10 cellular contexts compared by ENCODE assay signal in the genomic region with DNA sequence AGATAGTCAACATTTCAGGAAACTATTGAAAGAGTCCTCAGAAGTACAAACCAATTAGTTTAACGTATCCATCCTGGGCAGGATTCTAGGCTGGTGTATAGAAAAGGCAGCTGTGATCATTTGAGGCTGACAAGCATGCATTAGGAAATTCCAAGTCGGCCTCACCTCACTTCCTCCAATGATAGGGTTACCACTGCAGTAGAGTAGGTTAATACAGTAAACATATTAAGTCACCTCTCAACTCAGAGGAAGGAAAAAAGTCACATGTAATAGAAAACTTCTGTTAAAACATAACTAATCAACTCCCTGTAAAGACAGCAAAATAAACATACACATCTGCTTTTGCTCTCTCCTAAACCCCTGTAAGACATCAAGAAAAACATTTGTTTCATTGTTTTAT. TPM values are rescaled to one million over a fixed set of nuclear protein-coding genes. Genes with fewer than 3 reads are reported as not detected.
DNase-seq lines count a peak whose midpoint lies in the region; ATAC-seq and TF ChIP-seq lines count a peak whose summit lies in the region.
"Had no signal": no experiment of that assay in that cellular context is flagged by ENCODE, and none has a peak within 500 bp of the region (broad histone marks: within the 10 kb centered on the region; RNA-seq: fewer than 3 reads in every experiment).

No MANE protein-coding gene starts in this region.

- no peaks in the 10 kb centered on the region for H3K27me3 ChIP-seq in HUES64 (ENCODE audit: insufficient read depth, low read length)

- no peaks in the 10 kb centered on the region for H3K36me3 ChIP-seq in HUES64 (ENCODE audit: insufficient read depth, low read length)

- 95% methylated on average over 1 of the region's 2 CpGs for WGBS in HUES64

- H3K4me3 ChIP-seq in HUES64 (ENCODE audit: low read length) (no peak overlapping the region), epithelial cell of proximal tubule (ENCODE audit: low read depth, low read length) (peak overlapping the region; percentile 12), coronary artery (no peak overlapping the region)

- no peak overlapping the region for H3K4me3 Mint-ChIP-seq in progenitor cell of endocrine pancreas (ENCODE audit: low read depth)
- H3K4me3 Mint-ChIP-seq: activated CD4-positive, alpha-beta memory T cell treated with anti-CD3 and anti-CD28 coated beads for 36 hours; HFFc6 had no signal

- peaks cover 6% of the 10 kb centered on the region for H3K36me3 Mint-ChIP-seq in progenitor cell of endocrine pancreas (ENCODE audit: insufficient read depth)
- H3K36me3 Mint-ChIP-seq: activated CD4-positive, alpha-beta memory T cell treated with anti-CD3 and anti-CD28 coated beads for 36 hours had no signal

- no peak for ATAC-seq in GM19023 (IDR thresholded peaks at IDR 0.05; ENCODE audit: unreplicated experiment)

- TF ChIP-seq CTCF in epithelial cell of proximal tubule (conservative IDR thresholded peaks at IDR 0.05; ENCODE audit: low read depth, low read length) (no peak), progenitor cell of endocrine pancreas (IDR thresholded peaks at IDR 0.05; ENCODE audit: unreplicated experiment) (no peak), coronary artery (IDR thresholded peaks at IDR 0.05) (no peak)

- peaks cover 47% of the 10 kb centered on the region for H3K4me1 Mint-ChIP-seq in progenitor cell of endocrine pancreas (ENCODE audit: low read depth)

- no peaks in the 10 kb centered on the region for H3K9me3 ChIP-seq in HUES64 (ENCODE audit: insufficient read depth, low read depth, low read length)

- H3K27me3 Mint-ChIP-seq in progenitor cell of endocrine pancreas = no peaks in the 10 kb centered on the region
- H3K27me3 Mint-ChIP-seq: activated CD4-positive, alpha-beta memory T cell treated with anti-CD3 and anti-CD28 coated beads for 36 hours had no signal

- peak overlapping the region; percentile 72 for H3K27ac Mint-ChIP-seq in progenitor cell of endocrine pancreas
- H3K27ac Mint-ChIP-seq: activated CD4-positive, alpha-beta memory T cell treated with anti-CD3 and anti-CD28 coated beads for 36 hours; HFFc6 had no signal

- no peaks in the 10 kb centered on the region for H3K9me3 Mint-ChIP-seq in progenitor cell of endocrine pancreas (ENCODE audit: low read depth)
- H3K9me3 Mint-ChIP-seq: activated CD4-positive, alpha-beta memory T cell treated with anti-CD3 and anti-CD28 coated beads for 36 hours had no signal

- DNase-seq in NCI-H2196 (lab: John Stamatoyannopoulos, UW; ENCODE audit: unreplicated experiment) = peak; percentile 19
- no peak for DNase-seq in NCI-H2196 treated with DMSO at 0.1 percent for 48 hours (lab: John Stamatoyannopoulos, UW; ENCODE audit: unreplicated experiment)
- DNase-seq in epithelial cell of proximal tubule (ENCODE audit: low read depth) = peak; percentile 79
- no peak for DNase-seq in progenitor cell of endocrine pancreas (ENCODE audit: low spot score, unreplicated experiment)
- no peak for DNase-seq in activated CD4-positive, CD25-positive, alpha-beta regulatory T cell (lab: John Stamatoyannopoulos, UW)
- DNase-seq in coronary artery (ENCODE audit: low spot score) = no peak
- DNase-seq: activated CD4-positive, alpha-beta memory T cell treated with anti-CD3 and anti-CD28 coated beads for 36 hours; HFFc6 had no signal

- H3K9ac ChIP-seq in HUES64 (ENCODE audit: low read depth, low read length) = no peak overlapping the region

- H3K4me1 ChIP-seq in HUES64 (ENCODE audit: insufficient read depth, low read length) = peaks cover 52% of the 10 kb centered on the region

- H3K27ac ChIP-seq in HUES64 (ENCODE audit: low read depth, low read length) (peak overlapping the region; percentile 29; the same call in 1 of the 2 replicates), coronary artery (no peak overlapping the region)

RNA-seq across cellular contexts. Expression of gene MED13L, which starts 33.5 kb away (rescaled TPM):
- polyA plus RNA-seq in HUES64 (2013, experiment 1 of 2) = 17.3 TPM
- 20.0 TPM for polyA plus RNA-seq in HUES64 (2013, experiment 2 of 2)
- total RNA-seq in epithelial cell of proximal tubule (23.9 and 37.9 TPM in 2 replicates), progenitor cell of endocrine pancreas (141 and 151 TPM in 2 replicates)

Comparison
In these comparisons a context has a peak if more than half of its experiments do, and no peak if none do; other contexts are left out.
1. DNase-seq: peak in NCI-H2196 (single experiment) and epithelial cell of proximal tubule (single experiment); none in NCI-H2196 treated with DMSO at 0.1 percent for 48 hours (single experiment), progenitor cell of endocrine pancreas (single experiment), activated CD4-positive, CD25-positive, alpha-beta regulatory T cell (0 of 4) and coronary artery (single experiment).